Comparison of ENCODE assay signal across 24 cellular contexts in genomic region chr10:124660404-124661125, GRCh38.
DNase-seq lines count a peak whose midpoint lies in the region; ATAC-seq and TF ChIP-seq lines count a peak whose summit lies in the region.
"Had no signal": no experiment of that assay in that cellular context is flagged by ENCODE, and none has a peak within 500 bp of the region (broad histone marks: within the 10 kb centered on the region; RNA-seq: fewer than 3 reads in every experiment).

No MANE protein-coding gene starts in this region.

- DNase-seq in natural killer cell (no peak), nephron progenitor cell (no peak), upper lobe of left lung (no peak)
- no peak for DNase-seq in natural killer cell treated with Interleukin-12 subunit alpha and Interleukin-12 subunit beta and Interleukin-15 and Interleukin-18, amount 100 ng/mL, for 72 hours (ENCODE audit: low spot score)
- no peak for DNase-seq in central memory CD8-positive, alpha-beta T cell (ENCODE audit: low spot score in 2 of 2)
- DNase-seq in activated T-cell treated with anti-CD3 and anti-CD28 coated beads, Interleukin-2, amount 50 U/mL, for 4 hours, result no peak
- DNase-seq in activated CD4-positive, alpha-beta memory T cell treated with anti-CD3 and anti-CD28 coated beads for 36 hours, result no peak
- DNase-seq: activated CD8-positive, alpha-beta T cell treated with anti-CD3 and anti-CD28 coated beads, Interleukin-2, amount 10 ng/mL, durations not matched to agents 7 days and 5 days; activated T-cell treated with anti-CD3 and anti-CD28 coated beads, Interleukin-2, amount 50 U/mL, for 48 hours; DMS53; effector CD8-positive, alpha-beta T cell; HFFc6; IMR-90; left cardiac atrium; NCI-H1694; NCI-H82; PC-3 had no signal

- H3K4me3 ChIP-seq in upper lobe of left lung, result no peak overlapping the region
- H3K4me3 ChIP-seq: esophagus muscularis mucosa, SJSA1, suprapubic skin had no signal

- no peaks in the 10 kb centered on the region for H3K9me3 ChIP-seq in upper lobe of left lung
- H3K9me3 ChIP-seq: esophagus muscularis mucosa, neutrophil, SJSA1, suprapubic skin had no signal

- 56 to 62% methylated on average over 7 to 12 of the region's 12 CpGs for WGBS in upper lobe of left lung, 2 donors

- no peak for TF ChIP-seq EP300 in upper lobe of left lung (IDR thresholded peaks at IDR 0.05)

- intact Hi-C loops in natural killer cell (cut with micrococcal nuclease), result no loop called here
- intact Hi-C loops in activated CD4-positive, alpha-beta memory T cell treated with anti-CD3 and anti-CD28 coated beads for 36 hours (cut with micrococcal nuclease), result no loop called here

- H3K4me3 Mint-ChIP-seq in natural killer cell (peak overlapping the region; percentile 72), nephron progenitor cell (no peak overlapping the region)
- no peak overlapping the region for H3K4me3 Mint-ChIP-seq in natural killer cell treated with Interleukin-12 subunit alpha and Interleukin-12 subunit beta and Interleukin-15 and Interleukin-18, amount 100 ng/mL, for 72 hours
- H3K4me3 Mint-ChIP-seq in central memory CD8-positive, alpha-beta T cell, result peak overlapping the region; percentile 76
- no peak overlapping the region for H3K4me3 Mint-ChIP-seq in activated T-cell treated with anti-CD3 and anti-CD28 coated beads, Interleukin-2, amount 50 U/mL, for 4 hours
- no peak overlapping the region for H3K4me3 Mint-ChIP-seq in activated CD4-positive, alpha-beta memory T cell treated with anti-CD3 and anti-CD28 coated beads for 36 hours
- H3K4me3 Mint-ChIP-seq: activated CD8-positive, alpha-beta T cell treated with anti-CD3 and anti-CD28 coated beads, Interleukin-2, amount 10 ng/mL, durations not matched to agents 7 days and 5 days; HFFc6 had no signal

- peaks cover 0 to 7% (median 3%) of the 10 kb centered on the region in 4 donors for H3K36me3 ChIP-seq in upper lobe of left lung
- H3K36me3 ChIP-seq: SJSA1 had no signal

- no peak for TF ChIP-seq CTCF in natural killer cell (IDR thresholded peaks at IDR 0.05)
- no peak for TF ChIP-seq CTCF in nephron progenitor cell (IDR thresholded peaks at IDR 0.05)
- no peak for TF ChIP-seq CTCF in upper lobe of left lung (IDR thresholded peaks at IDR 0.05)

- TF ChIP-seq POLR2A in upper lobe of left lung (IDR thresholded peaks at IDR 0.05), result no peak

- ATAC-seq in natural killer cell (no peak), upper lobe of left lung (ENCODE audit: low FRiP score in 2 of 2) (no peak), HG02973 (IDR thresholded peaks at IDR 0.05; ENCODE audit: unreplicated experiment) (no peak)
- no peak for ATAC-seq in natural killer cell treated with Interleukin-12 subunit alpha and Interleukin-12 subunit beta and Interleukin-15 and Interleukin-18, amount 100 ng/mL, for 72 hours
- no peak for ATAC-seq in central memory CD8-positive, alpha-beta T cell (replicated peaks; ENCODE audit: extremely low read depth, poor library complexity, severe bottlenecking)
- no peak for ATAC-seq in activated T-cell treated with anti-CD3 and anti-CD28 coated beads, Interleukin-2, amount 50 U/mL, for 4 hours
- ATAC-seq: activated CD8-positive, alpha-beta T cell treated with anti-CD3 and anti-CD28 coated beads, Interleukin-2, amount 10 ng/mL, durations not matched to agents 7 days and 5 days; activated naive CD4-positive, alpha-beta T cell treated with anti-CD3 and anti-CD28 coated beads, Interleukin-2, amount 50 U/mL, for 72 hours; PC-3 had no signal

- CTCF ChIA-PET in activated CD4-positive, alpha-beta memory T cell treated with anti-CD3 and anti-CD28 coated beads for 36 hours (lab: Charles Lee), result interaction anchor here (1.0 to 4.6 kb wide), 6 partner anchors 11 to 81 kb away, joined by 3 to 30 read pairs (median 6); no protein-coding TSS in a partner anchor

- peaks cover 64 to 72% of the 10 kb centered on the region in 2 donors for H3K4me1 Mint-ChIP-seq in natural killer cell
- peaks cover 57 to 60% of the 10 kb centered on the region in 2 donors for H3K4me1 Mint-ChIP-seq in natural killer cell treated with Interleukin-12 subunit alpha and Interleukin-12 subunit beta and Interleukin-15 and Interleukin-18, amount 100 ng/mL, for 72 hours (ENCODE audit: low read depth in 2 of 2)
- peaks cover 75% of the 10 kb centered on the region for H3K4me1 Mint-ChIP-seq in central memory CD8-positive, alpha-beta T cell
- H3K4me1 Mint-ChIP-seq in nephron progenitor cell, result peaks cover 9% of the 10 kb centered on the region
- peaks cover 67% of the 10 kb centered on the region for H3K4me1 Mint-ChIP-seq in activated T-cell treated with anti-CD3 and anti-CD28 coated beads, Interleukin-2, amount 50 U/mL, for 4 hours (ENCODE audit: low read depth)
- H3K4me1 Mint-ChIP-seq in activated CD4-positive, alpha-beta memory T cell treated with anti-CD3 and anti-CD28 coated beads for 36 hours (ENCODE audit: low read depth), result peaks cover 53% of the 10 kb centered on the region

- H3K9me3 Mint-ChIP-seq in natural killer cell (no peaks in the 10 kb centered on the region), nephron progenitor cell (no peaks in the 10 kb centered on the region)
- H3K9me3 Mint-ChIP-seq in natural killer cell treated with Interleukin-12 subunit alpha and Interleukin-12 subunit beta and Interleukin-15 and Interleukin-18, amount 100 ng/mL, for 72 hours, result no peaks in the 10 kb centered on the region
- no peaks in the 10 kb centered on the region for H3K9me3 Mint-ChIP-seq in central memory CD8-positive, alpha-beta T cell
- H3K9me3 Mint-ChIP-seq in activated T-cell treated with anti-CD3 and anti-CD28 coated beads, Interleukin-2, amount 50 U/mL, for 4 hours, result no peaks in the 10 kb centered on the region
- no peaks in the 10 kb centered on the region for H3K9me3 Mint-ChIP-seq in activated CD4-positive, alpha-beta memory T cell treated with anti-CD3 and anti-CD28 coated beads for 36 hours
- H3K9me3 Mint-ChIP-seq: activated naive CD4-positive, alpha-beta T cell treated with anti-CD3 and anti-CD28 coated beads, Interleukin-2, amount 50 U/mL, for 72 hours; HFFc6 had no signal

- no peaks in the 10 kb centered on the region for H3K36me3 Mint-ChIP-seq in natural killer cell
- no peaks in the 10 kb centered on the region for H3K36me3 Mint-ChIP-seq in natural killer cell treated with Interleukin-12 subunit alpha and Interleukin-12 subunit beta and Interleukin-15 and Interleukin-18, amount 100 ng/mL, for 72 hours
- H3K36me3 Mint-ChIP-seq in central memory CD8-positive, alpha-beta T cell (ENCODE audit: insufficient read depth), result peaks cover 31% of the 10 kb centered on the region
- H3K36me3 Mint-ChIP-seq in nephron progenitor cell (ENCODE audit: low read depth), result peaks cover 4% of the 10 kb centered on the region
- peaks cover 13% of the 10 kb centered on the region for H3K36me3 Mint-ChIP-seq in activated T-cell treated with anti-CD3 and anti-CD28 coated beads, Interleukin-2, amount 50 U/mL, for 4 hours (ENCODE audit: insufficient read depth)
- H3K36me3 Mint-ChIP-seq in activated CD4-positive, alpha-beta memory T cell treated with anti-CD3 and anti-CD28 coated beads for 36 hours, result peaks cover 7% of the 10 kb centered on the region
- H3K36me3 Mint-ChIP-seq: activated naive CD4-positive, alpha-beta T cell treated with anti-CD3 and anti-CD28 coated beads, Interleukin-2, amount 50 U/mL, for 72 hours had no signal

- H3K4me1 ChIP-seq in upper lobe of left lung, result peaks cover 15 to 36% (median 24%) of the 10 kb centered on the region in 4 donors

- H3K27ac Mint-ChIP-seq in natural killer cell (peak overlapping the region; percentile 95 to 99), nephron progenitor cell (peak overlapping the region; percentile 68)
- H3K27ac Mint-ChIP-seq in natural killer cell treated with Interleukin-12 subunit alpha and Interleukin-12 subunit beta and Interleukin-15 and Interleukin-18, amount 100 ng/mL, for 72 hours, result peak overlapping the region in 1 of 2 donors; percentile 78
- H3K27ac Mint-ChIP-seq in central memory CD8-positive, alpha-beta T cell (ENCODE audit: low read depth), result peak overlapping the region; percentile 95
- H3K27ac Mint-ChIP-seq in activated CD4-positive, alpha-beta memory T cell treated with anti-CD3 and anti-CD28 coated beads for 36 hours, result no peak overlapping the region
- H3K27ac Mint-ChIP-seq: activated CD8-positive, alpha-beta T cell treated with anti-CD3 and anti-CD28 coated beads, Interleukin-2, amount 10 ng/mL, durations not matched to agents 7 days and 5 days; activated naive CD4-positive, alpha-beta T cell treated with anti-CD3 and anti-CD28 coated beads, Interleukin-2, amount 50 U/mL, for 72 hours; HFFc6 had no signal

- POLR2A ChIA-PET in activated CD4-positive, alpha-beta memory T cell treated with anti-CD3 and anti-CD28 coated beads for 36 hours (lab: Charles Lee), result no interaction called here

- no peaks in the 10 kb centered on the region for H3K27me3 ChIP-seq in upper lobe of left lung
- H3K27me3 ChIP-seq: esophagus muscularis mucosa, neutrophil, SJSA1, suprapubic skin had no signal

- H3K27me3 Mint-ChIP-seq in natural killer cell (ENCODE audit: low read depth in 2 of 2), result no peaks in the 10 kb centered on the region
- peaks cover 0 to 2% of the 10 kb centered on the region in 2 donors for H3K27me3 Mint-ChIP-seq in natural killer cell treated with Interleukin-12 subunit alpha and Interleukin-12 subunit beta and Interleukin-15 and Interleukin-18, amount 100 ng/mL, for 72 hours
- H3K27me3 Mint-ChIP-seq in central memory CD8-positive, alpha-beta T cell, result no peaks in the 10 kb centered on the region
- no peaks in the 10 kb centered on the region for H3K27me3 Mint-ChIP-seq in nephron progenitor cell (ENCODE audit: low read depth, poor library complexity)
- H3K27me3 Mint-ChIP-seq in activated T-cell treated with anti-CD3 and anti-CD28 coated beads, Interleukin-2, amount 50 U/mL, for 4 hours (ENCODE audit: low read depth), result no peaks in the 10 kb centered on the region
- H3K27me3 Mint-ChIP-seq in activated CD4-positive, alpha-beta memory T cell treated with anti-CD3 and anti-CD28 coated beads for 36 hours, result no peaks in the 10 kb centered on the region

- H3K27ac ChIP-seq in upper lobe of left lung, result peak overlapping the region in 2 of 4 donors; percentile 43 to 58
- H3K27ac ChIP-seq: esophagus muscularis mucosa, HL-60, SJSA1, suprapubic skin had no signal

Comparison
In these comparisons a context has a peak if more than half of its experiments do, and no peak if none do; other contexts are left out.
1. H3K4me3 Mint-ChIP-seq: peak in natural killer cell (single experiment) and central memory CD8-positive, alpha-beta T cell (single experiment); none in natural killer cell treated with Interleukin-12 subunit alpha and Interleukin-12 subunit beta and Interleukin-15 and Interleukin-18, amount 100 ng/mL, for 72 hours (single experiment), nephron progenitor cell (single experiment), activated T-cell treated with anti-CD3 and anti-CD28 coated beads, Interleukin-2, amount 50 U/mL, for 4 hours (single experiment) and activated CD4-positive, alpha-beta memory T cell treated with anti-CD3 and anti-CD28 coated beads for 36 hours (single experiment).